In genomic region chr2:200888719-200889625, GRCh38 we compare ENCODE assay signal across 8 cellular contexts. TPM values are rescaled to one million over a fixed set of nuclear protein-coding genes. Genes with fewer than 3 reads are reported as not detected.
DNase-seq lines count a peak whose midpoint lies in the region; ATAC-seq and TF ChIP-seq lines count a peak whose summit lies in the region.

TSS of gene NIF3L1 (plus strand) at chr2:200889371. CDS start at chr2:200891944, 2,573 bp downstream.
TSS of gene PPIL3 (minus strand) at chr2:200889077. CDS start at chr2:200887615, 1,462 bp downstream.

- peaks cover 37% of the 10 kb centered on the region for H3K4me1 Mint-ChIP-seq in chondrocyte (ENCODE audit: low read depth)

- DNase-seq in AG20443 (ENCODE audit: low spot score), result peak; percentile 95
- DNase-seq in NCI-H510A treated with DMSO at 0.1 percent for 48 hours (lab: John Stamatoyannopoulos, UW), result peak; percentile 91
- DNase-seq in activated CD4-positive, alpha-beta T cell treated with anti-CD3 and anti-CD28 coated beads for 24 hours (ENCODE audit: low read depth in 2 of 2), result peak; percentile 94 to 95
- peak; percentile 98 for DNase-seq in chondrocyte (ENCODE audit: low spot score)
- DNase-seq in kidney epithelial cell (ENCODE audit: low read depth), result peak; percentile 92
- DNase-seq in stimulated activated CD4-positive, alpha-beta T cell treated with anti-CD3 and anti-CD28 coated beads, Interleukin-15, amount 100 ng/mL, for 48 hours (ENCODE audit: low read depth in 2 of 2), result peak; percentile 96 to 97

- peaks cover 5% of the 10 kb centered on the region for H3K36me3 Mint-ChIP-seq in chondrocyte (ENCODE audit: low read depth)

- H3K9me3 Mint-ChIP-seq in chondrocyte (ENCODE audit: low read depth), result no peaks in the 10 kb centered on the region

- peak within 1 kb of the TSS; percentile 97 for H3K4me3 Mint-ChIP-seq in chondrocyte (ENCODE audit: unreplicated experiment)

- peak; percentile 80 for TF ChIP-seq POLR2A in GM19193 (IDR thresholded peaks at IDR 0.05; ENCODE audit: extremely low read depth, insufficient read depth, insufficient read length)

- H3K27ac Mint-ChIP-seq in chondrocyte (ENCODE audit: unreplicated experiment), result peak within 1 kb of the TSS; percentile 100

- peak within 1 kb of the TSS; percentile 63 for H3K4me3 ChIP-seq in kidney epithelial cell (ENCODE audit: low read depth, low read length)

- TF ChIP-seq CTCF in chondrocyte (IDR thresholded peaks at IDR 0.05), result peak; percentile 39
- TF ChIP-seq CTCF in kidney epithelial cell (IDR thresholded peaks at IDR 0.05; ENCODE audit: insufficient read depth, low read length, poor library complexity, severe bottlenecking), result no peak

- no peaks in the 10 kb centered on the region for H3K36me3 ChIP-seq in kidney epithelial cell (ENCODE audit: control insufficient read depth, insufficient read depth, low read length)

- no peaks in the 10 kb centered on the region for H3K27me3 ChIP-seq in kidney epithelial cell (ENCODE audit: control insufficient read depth, insufficient read depth, low read length)

- H3K27me3 Mint-ChIP-seq in chondrocyte (ENCODE audit: low read depth), result no peaks in the 10 kb centered on the region

- ATAC-seq in HG03439 (IDR thresholded peaks at IDR 0.05; ENCODE audit: unreplicated experiment), result peak; percentile 83

RNA-seq across cellular contexts. Expression of gene NIF3L1, which starts in this region (rescaled TPM):
- total RNA-seq in chondrocyte (14.8 to 22.2 TPM (median 17.5 TPM) in 3 replicates), kidney epithelial cell (19.7 and 31.4 TPM in 2 replicates)

RNA-seq across cellular contexts. Expression of gene PPIL3, which starts in this region (rescaled TPM):
- total RNA-seq in chondrocyte (34.8 to 41.2 TPM (median 37.1 TPM) in 3 replicates), kidney epithelial cell (26.8 and 27.5 TPM in 2 replicates)

Comparison
In these comparisons a context has a peak if more than half of its experiments do, and no peak if none do; other contexts are left out.
1. Peak in every context shown above with its lines: DNase-seq, ATAC-seq and H3K4me3 ChIP-seq.